9 cellular contexts compared by ENCODE assay signal in genomic region chr22:23772315-23773246, GRCh38. TPM values are rescaled to one million over a fixed set of nuclear protein-coding genes. Genes with fewer than 3 reads are reported as not detected.
DNase-seq lines count a peak whose midpoint lies in the region; ATAC-seq, FAIRE-seq and TF ChIP-seq lines count a peak whose summit lies in the region.
"Had no signal": no experiment of that assay in that cellular context is flagged by ENCODE, and none has a peak within 500 bp of the region (broad histone marks: within the 10 kb centered on the region; RNA-seq: fewer than 3 reads in every experiment).

Gene MMP11, plus strand, starts transcription at chr22:23772849. Its CDS starts 22 bp downstream, at chr22:23772871.

- peak within 1 kb of the TSS; percentile 67 for H3K9ac ChIP-seq in HCT116 (ENCODE audit: low read length)
- H3K9ac ChIP-seq in SK-N-SH = peak within 1 kb of the TSS; percentile 72
- peak within 1 kb of the TSS; percentile 28 for H3K9ac ChIP-seq in iPS-18a (ENCODE audit: low read length)
- H3K9ac ChIP-seq in smooth muscle cell (ENCODE audit: low read depth) = peak within 1 kb of the TSS; percentile 40

- H3K9me3 ChIP-seq in HCT116 (ENCODE audit: control insufficient read depth in 1 of 2, insufficient read depth in 1 of 2, low read depth in 1 of 2, low read length in 2 of 2) (no peaks in the 10 kb centered on the region), SK-N-SH (no peaks in the 10 kb centered on the region), iPS-18a (ENCODE audit: control insufficient read depth, low read depth, low read length) (no peaks in the 10 kb centered on the region), smooth muscle cell (replicated peaks; ENCODE audit: low read depth) (no peaks in the 10 kb centered on the region)

- H4K20me1 ChIP-seq in HCT116 (ENCODE audit: insufficient read depth) = no peaks in the 10 kb centered on the region
- no peaks in the 10 kb centered on the region for H4K20me1 ChIP-seq in SK-N-SH (ENCODE audit: insufficient read depth)
- no peaks in the 10 kb centered on the region for H4K20me1 ChIP-seq in smooth muscle cell (ENCODE audit: low read depth)

- BruUV-seq in HCT116 (replicated peaks; lab: Mats Ljungman, UMichigan) = no TSS peak

- intact Hi-C loops in HCT116 (cut with micrococcal nuclease) = no loop called here

- WGBS in SK-N-SH (ENCODE audit: low lambda C conversion rate) = 10% methylated on average over 17 of the region's 74 CpGs
- 4% methylated on average over 53 of the region's 74 CpGs for WGBS in smooth muscle cell (ENCODE audit: low lambda C conversion rate)

- H3K9me2 ChIP-seq in HCT116 (ENCODE audit: insufficient read depth) (no peaks in the 10 kb centered on the region), SK-N-SH (no peaks in the 10 kb centered on the region)

- peak within 1 kb of the TSS; percentile 94 for H3K4me2 ChIP-seq in HCT116 (ENCODE audit: low read length)
- H3K4me2 ChIP-seq in SK-N-SH = peak within 1 kb of the TSS; percentile 86
- peak within 1 kb of the TSS; percentile 90 for H3K4me2 ChIP-seq in smooth muscle cell

- no peak for TF ChIP-seq RAD21 in HCT116 (IDR thresholded peaks at IDR 0.05; ENCODE audit: low read depth)
- no peak for TF ChIP-seq RAD21 in SK-N-SH (IDR thresholded peaks at IDR 0.05; ENCODE audit: low read length)

- ATAC-seq in HCT116 = peak; percentile 60
- ATAC-seq in GM21367 (IDR thresholded peaks at IDR 0.05; ENCODE audit: unreplicated experiment) = no peak

- peak; percentile 53 for DNase-seq in 8988T
- no peak for DNase-seq in HCT116 (ENCODE audit: low read depth, low spot score)
- peak; percentile 95 for DNase-seq in SK-N-SH
- no peak for DNase-seq in astrocyte of the cerebellum (ENCODE audit: low read depth)
- no peak for DNase-seq in smooth muscle cell (lab: John Stamatoyannopoulos, UW; ENCODE audit: unreplicated experiment)
- no peak for DNase-seq in H54 (ENCODE audit: insufficient read length, low spot score)

- peaks cover 31 to 57% of the 10 kb centered on the region in 2 experiments for H3K4me1 ChIP-seq in HCT116 (ENCODE audit: control insufficient read depth in 1 of 2, insufficient read depth in 2 of 2, low read length in 2 of 2)
- peaks cover 4 to 30% of the 10 kb centered on the region in 2 experiments; a peak in 2 of 4 replicates for H3K4me1 ChIP-seq in SK-N-SH (ENCODE audit: control insufficient read depth in 1 of 2, insufficient read depth in 2 of 2, low read depth in 1 of 2, low read length in 1 of 2)
- peaks cover 3% of the 10 kb centered on the region for H3K4me1 ChIP-seq in iPS-18a (ENCODE audit: control insufficient read depth, low read depth, low read length)
- H3K4me1 ChIP-seq in smooth muscle cell (ENCODE audit: low read depth) = peaks cover 8% of the 10 kb centered on the region

- H3K27me3 ChIP-seq in HCT116 (ENCODE audit: insufficient read depth, low read length) = no peaks in the 10 kb centered on the region
- H3K27me3 ChIP-seq in SK-N-SH (ENCODE audit: insufficient read depth) = no peaks in the 10 kb centered on the region
- H3K27me3 ChIP-seq in iPS-18a (ENCODE audit: control insufficient read depth, insufficient read depth, low read length) = peaks cover 28% of the 10 kb centered on the region
- H3K27me3 ChIP-seq in smooth muscle cell (ENCODE audit: low read depth) = no peaks in the 10 kb centered on the region

- H3F3A ChIP-seq in SK-N-SH (replicated peaks; ENCODE audit: insufficient read depth) (peaks cover 16% of the 10 kb centered on the region), smooth muscle cell (ENCODE audit: low read depth) (no peaks in the 10 kb centered on the region)

- H2AFZ ChIP-seq in HCT116 (ENCODE audit: low read depth, low read length, poor library complexity, severe bottlenecking) = peak within 1 kb of the TSS; percentile 61
- H2AFZ ChIP-seq in SK-N-SH (ENCODE audit: low read depth) = peak within 1 kb of the TSS; percentile 95
- H2AFZ ChIP-seq in smooth muscle cell (ENCODE audit: low read depth) = peak within 1 kb of the TSS; percentile 72

- TF ChIP-seq POLR2A in HCT116 (IDR thresholded peaks at IDR 0.05; ENCODE audit: borderline replicate concordance, extremely low read depth, insufficient read depth, insufficient read length) = peak; percentile 73
- no peak for TF ChIP-seq POLR2A in H54 (IDR thresholded peaks at IDR 0.05; ENCODE audit: low read depth, low read length)

- RAD21 ChIA-PET in HCT116 (lab: Charles Lee; ENCODE audit: low non-redundant PET in 1 of 2, low total read pairs in 2 of 2, uncharacterized antibody in 2 of 2, unreplicated experiment in 2 of 2) = interaction anchor here in 1 of 2 experiments (0.6 kb wide), 1 partner anchor 239 kb away, joined by 3 read pairs; the partner anchor contains the start of gene CABIN1

- peak within 1 kb of the TSS; percentile 50 to 67 for H3K4me3 ChIP-seq in HCT116 (replicated peaks in 1 of 2; ENCODE audit: low read depth in 1 of 2, low read length in 2 of 2)
- peak within 1 kb of the TSS; percentile 57 to 67 for H3K4me3 ChIP-seq in SK-N-SH (ENCODE audit: low read depth in 2 of 2, low read length in 1 of 2)
- peak within 1 kb of the TSS; percentile 37 for H3K4me3 ChIP-seq in astrocyte of the cerebellum (ENCODE audit: low read depth, low read length)
- H3K4me3 ChIP-seq in iPS-18a (ENCODE audit: low read length) = peak within 1 kb of the TSS; percentile 69
- peak within 1 kb of the TSS; percentile 60 for H3K4me3 ChIP-seq in smooth muscle cell

- H3K36me3 ChIP-seq in HCT116 (ENCODE audit: control insufficient read depth in 1 of 2, insufficient read depth in 2 of 2, low read length in 2 of 2) (no peaks in the 10 kb centered on the region), SK-N-SH (replicated peaks in 1 of 2; ENCODE audit: control insufficient read depth in 1 of 2, insufficient read depth in 2 of 2, low read length in 1 of 2) (no peaks in the 10 kb centered on the region), iPS-18a (ENCODE audit: control insufficient read depth, low read depth, low read length) (no peaks in the 10 kb centered on the region), smooth muscle cell (ENCODE audit: low read depth) (no peaks in the 10 kb centered on the region)

- TF ChIP-seq CTCF in HCT116 (IDR thresholded peaks at IDR 0.05 in 2 of 3, conservative IDR thresholded peaks at IDR 0.05 in 1 of 3; ENCODE audit: borderline replicate concordance in 1 of 3, insufficient read depth in 1 of 3, low read depth in 2 of 3, low read length in 2 of 3) (no peak), SK-N-SH (IDR thresholded peaks at IDR 0.05) (peak; percentile 34), astrocyte of the cerebellum (IDR thresholded peaks at IDR 0.05; ENCODE audit: low read depth, low read length, missing control alignments) (no peak), smooth muscle cell (IDR thresholded peaks at IDR 0.05; ENCODE audit: borderline replicate concordance, insufficient read depth, poor library complexity, severe bottlenecking) (no peak)

- FAIRE-seq in H54 (lab: Jason Lieb, UNC) = no peak

- POLR2A ChIA-PET in HCT116 (lab: Charles Lee) = interaction anchor here (1.5 to 3.4 kb wide), 2 partner anchors 9 to 14 kb away, joined by 4 to 22 read pairs; partner anchors contain the start of gene SMARCB1
- POLR2A ChIA-PET in SK-N-SH (lab: Yijun Ruan, JAX) = interaction anchor here (0.6 to 1.1 kb wide), 2 partner anchors 50 to 77 kb away, joined by 3 to 5 read pairs; no protein-coding TSS in a partner anchor

- peak within 1 kb of the TSS; percentile 77 for H3K27ac ChIP-seq in HCT116 (ENCODE audit: low read depth, low read length)
- H3K27ac ChIP-seq in SK-N-SH (ENCODE audit: low read depth in 2 of 2, low read length in 1 of 2) = peak within 1 kb of the TSS in 1 of 2 experiments; percentile 65; a peak in 1 of 4 replicates
- no peak within 1 kb of the TSS for H3K27ac ChIP-seq in iPS-18a (ENCODE audit: low read length)
- no peak within 1 kb of the TSS for H3K27ac ChIP-seq in smooth muscle cell (ENCODE audit: low read depth)
- H3K27ac ChIP-seq: epithelial cell of prostate had no signal

- no peak for TF ChIP-seq EP300 in SK-N-SH (IDR thresholded peaks at IDR 0.05; ENCODE audit: borderline replicate concordance in 1 of 2, low read depth in 1 of 2, low read length in 1 of 2)

- peaks cover 3% of the 10 kb centered on the region; the same call in 1 of the 2 replicates for H3K79me2 ChIP-seq in HCT116 (ENCODE audit: insufficient read depth, low read length)
- 0 out of 2 replicates have a peak, but pooled peaks cover 6% of the 10 kb centered on the region for H3K79me2 ChIP-seq in SK-N-SH (ENCODE audit: insufficient read depth)
- H3K79me2 ChIP-seq in smooth muscle cell (ENCODE audit: low read depth) = no peaks in the 10 kb centered on the region

- in situ Hi-C loops in astrocyte of the cerebellum (cut with HindIII; ENCODE audit: low sequenced_read_pairs) = no loop called here

- CTCF ChIA-PET in HCT116 (lab: Charles Lee) (interaction anchor here (1.0 to 1.1 kb wide), 2 partner anchors 13 to 77 kb away, joined by 3 to 4 read pairs; no protein-coding TSS in a partner anchor), SK-N-SH (lab: Yijun Ruan, JAX) (interaction anchor here (1.1 to 14.9 kb wide), 4 partner anchors 17 to 76 kb away, joined by 3 to 277 read pairs (median 7); no protein-coding TSS in a partner anchor)

TF ChIP-seq in HCT116, 20 proteins besides CTCF, POLR2A, EP300 and RAD21:
- peak; percentile 78; the same call in 1 of the 2 replicates for TF ChIP-seq ZFX (IDR thresholded peaks at IDR 0.05)
- TF ChIP-seq POLR2AphosphoS5 (IDR thresholded peaks at IDR 0.05; ENCODE audit: low read depth, low read length) = peak; percentile 58; the same call in 1 of the 2 replicates
- TF ChIP-seq FOSL1 (IDR thresholded peaks at IDR 0.05; ENCODE audit: low read depth) = no peak

TF ChIP-seq in SK-N-SH, 30 proteins besides CTCF, POLR2A, EP300 and RAD21:
- TF ChIP-seq RXRA (IDR thresholded peaks at IDR 0.05; ENCODE audit: borderline replicate concordance, low read depth) (no peak), MXI1 (IDR thresholded peaks at IDR 0.05; ENCODE audit: low read depth, low read length) (peak; percentile 34; the same call in 1 of the 2 replicates), POLR2AphosphoS5 (IDR thresholded peaks at IDR 0.05; ENCODE audit: low read depth, low read length) (peak; percentile 26; the same call in 1 of the 2 replicates)
TF ChIP-seq in SK-N-SH: peak in this region for 2.

RNA-seq across cellular contexts. Expression of gene MMP11, which starts in this region (rescaled TPM):
- 7.4 TPM for total RNA-seq in HCT116 (2021; ENCODE audit: unreplicated experiment)
- polyA plus RNA-seq in HCT116 (2012) = 6.2 and 8.3 TPM in 2 replicates
- polyA plus RNA-seq in SK-N-SH (2012; rRNA removed) = 50.8 and 64.4 TPM in 2 replicates
- polyA plus RNA-seq in SK-N-SH (2012; cell fraction: cytosol; rRNA removed) = 31.3 and 49.7 TPM in 2 replicates
- 48.3 and 75.0 TPM in 2 replicates for polyA plus RNA-seq in SK-N-SH (2012; cell fraction: nucleus; rRNA removed)
- total RNA-seq in smooth muscle cell = 10.9 and 17.4 TPM in 2 replicates
- polyA plus RNA-seq in smooth muscle cell = 25.1 and 30.6 TPM in 2 replicates

Comparison
In these comparisons a context has a peak if more than half of its experiments do, and no peak if none do; other contexts are left out.
1. DNase-seq: peak in 8988T (single experiment) and SK-N-SH (single experiment); none in HCT116 (single experiment), astrocyte of the cerebellum (single experiment), smooth muscle cell (single experiment) and H54 (single experiment).
2. Peak in every context shown above with its lines, with median percentiles within 50 percentile points of each other: H2AFZ ChIP-seq, H3K4me2 ChIP-seq, H3K4me3 ChIP-seq and H3K9ac ChIP-seq.